8 cellular contexts compared by ENCODE assay signal in the genomic region with DNA sequence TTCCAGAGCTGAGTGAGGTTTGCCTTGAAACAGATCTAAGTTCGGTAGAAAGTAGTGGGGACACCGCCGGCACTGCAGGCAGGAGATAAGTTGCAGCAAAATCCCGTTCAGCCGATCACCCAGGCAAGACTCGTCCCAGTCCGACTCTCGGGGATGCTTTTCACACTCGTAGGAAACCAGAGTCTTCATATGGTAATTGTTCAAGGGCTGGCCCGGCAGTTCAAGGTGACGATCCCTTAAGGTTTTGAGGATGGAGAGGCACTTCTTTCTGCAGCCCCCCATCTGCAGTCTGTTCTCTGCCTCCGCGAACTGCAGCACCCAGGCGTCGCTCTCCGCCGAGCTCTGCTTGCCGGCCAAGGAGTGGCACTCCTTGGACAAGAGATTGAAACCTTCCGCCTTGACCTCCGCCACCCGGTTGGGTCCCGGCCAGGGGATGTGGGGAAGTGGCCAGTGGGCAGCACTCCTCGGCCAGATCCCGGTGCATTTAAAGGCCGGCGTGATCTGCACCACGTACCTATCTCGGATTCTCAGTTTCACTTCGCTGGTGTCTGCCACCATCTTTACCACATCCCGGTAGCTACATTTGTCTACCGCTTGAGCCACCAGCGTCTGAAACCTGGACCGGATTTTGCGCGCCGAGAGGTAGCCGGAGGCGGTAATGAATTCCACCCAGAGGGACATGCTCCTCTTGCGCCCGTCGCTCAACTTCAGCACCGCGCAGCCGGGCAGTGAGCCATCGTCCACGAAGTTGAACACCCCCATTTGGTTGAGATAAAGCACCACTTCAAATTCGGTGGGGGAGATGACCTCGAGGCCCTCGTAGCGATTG. TPM values are rescaled to one million over a fixed set of nuclear protein-coding genes. Genes with fewer than 3 reads are reported as not detected.
DNase-seq lines count a peak whose midpoint lies in the region; ATAC-seq lines count a peak whose summit lies in the region.

No MANE protein-coding gene starts in this region.

- DNase-seq in stimulated activated CD4-positive, alpha-beta T cell treated with anti-CD3 and anti-CD28 coated beads, Interleukin-15, amount 100 ng/mL, for 24 hours, result peak; percentile 19
- no peak for DNase-seq in stimulated activated CD4-positive, alpha-beta T cell treated with anti-CD3 and anti-CD28 coated beads, Interleukin-4, amount 100 ng/mL, for 4 hours
- peak; percentile 56 for DNase-seq in iPS DF 19.7 (ENCODE audit: low read depth, low spot score)
- DNase-seq in sciatic nerve (ENCODE audit: low spot score), result peak; percentile 74
- DNase-seq in inferior parietal cortex (ENCODE audit: extremely low spot score), result no peak

- no peak overlapping the region for H3K27ac Mint-ChIP-seq in activated naive CD8-positive, alpha-beta T cell

- H3K4me3 Mint-ChIP-seq in activated naive CD8-positive, alpha-beta T cell, result peak overlapping the region; percentile 89

- intact Hi-C loops in sciatic nerve (cut with DNase I), result no loop called here

- H3K4me1 Mint-ChIP-seq in activated naive CD8-positive, alpha-beta T cell (ENCODE audit: low read depth), result peaks cover 49% of the 10 kb centered on the region

- H3K9me3 Mint-ChIP-seq in activated naive CD8-positive, alpha-beta T cell (ENCODE audit: low read depth), result peaks cover 4% of the 10 kb centered on the region

- peaks cover 62% of the 10 kb centered on the region for H3K27me3 Mint-ChIP-seq in activated naive CD8-positive, alpha-beta T cell

- H3K36me3 Mint-ChIP-seq in activated naive CD8-positive, alpha-beta T cell, result peaks cover 3% of the 10 kb centered on the region

- ATAC-seq in sciatic nerve, result peak; percentile 70
- no peak for ATAC-seq in GM21423 (IDR thresholded peaks at IDR 0.05; ENCODE audit: unreplicated experiment)
- no peak for ATAC-seq in GM21619 (IDR thresholded peaks at IDR 0.05; ENCODE audit: unreplicated experiment)

RNA-seq across cellular contexts. Expression of gene MAB21L1, which starts 1.1 kb away (rescaled TPM):
- 1.5 TPM for total RNA-seq in sciatic nerve

Comparison
In these comparisons a context has a peak if more than half of its experiments do, and no peak if none do; other contexts are left out.
1. DNase-seq: peak in stimulated activated CD4-positive, alpha-beta T cell treated with anti-CD3 and anti-CD28 coated beads, Interleukin-15, amount 100 ng/mL, for 24 hours (single experiment), iPS DF 19.7 (single experiment) and sciatic nerve (single experiment); none in stimulated activated CD4-positive, alpha-beta T cell treated with anti-CD3 and anti-CD28 coated beads, Interleukin-4, amount 100 ng/mL, for 4 hours (0 of 2) and inferior parietal cortex (single experiment).